ENCODE assay signal across 1 cellular context in genomic region chr16:13397126-13397525, GRCh38.
TF ChIP-seq lines count a peak whose summit lies in the region.

No MANE protein-coding gene starts in this region.

TF ChIP-seq in H1, 55 proteins besides CTCF, POLR2A, EP300 and RAD21:
- TF ChIP-seq CHD7 (IDR thresholded peaks at IDR 0.05; ENCODE audit: insufficient replicate concordance, low read length), result no peak
- no peak for TF ChIP-seq TCF12 (IDR thresholded peaks at IDR 0.05; ENCODE audit: low read depth, low read length)
- TF ChIP-seq POU5F1 (IDR thresholded peaks at IDR 0.05; ENCODE audit: low read depth, low read length), result no peak
- no peak for TF ChIP-seq ATF3 (IDR thresholded peaks at IDR 0.05; ENCODE audit: insufficient read depth, low read depth, low read length)
- TF ChIP-seq TBP (IDR thresholded peaks at IDR 0.05; ENCODE audit: low read depth, low read length), result no peak
- TF ChIP-seq ATF2 (IDR thresholded peaks at IDR 0.05; ENCODE audit: low read length), result no peak
- no peak for TF ChIP-seq POLR2AphosphoS5 (IDR thresholded peaks at IDR 0.05; ENCODE audit: low read depth, low read length)
- TF ChIP-seq EGR1 (IDR thresholded peaks at IDR 0.05; ENCODE audit: borderline replicate concordance, low read depth, low read length), result no peak
- TF ChIP-seq CHD1 (IDR thresholded peaks at IDR 0.05; ENCODE audit: low read depth, low read length), result no peak
- no peak for TF ChIP-seq NRF1 (IDR thresholded peaks at IDR 0.05; ENCODE audit: low read depth, low read length)
TF ChIP-seq in H1: peak in this region for 0.
